9 cellular contexts compared by ENCODE assay signal in genomic region chr5:119255571-119256356, GRCh38.
DNase-seq lines count a peak whose midpoint lies in the region; ATAC-seq lines count a peak whose summit lies in the region.
"Had no signal": no experiment of that assay in that cellular context is flagged by ENCODE, and none has a peak within 500 bp of the region (broad histone marks: within the 10 kb centered on the region; RNA-seq: fewer than 3 reads in every experiment).

No MANE protein-coding gene starts in this region.

- no peak for DNase-seq in activated naive CD4-positive, alpha-beta T cell treated with anti-CD3 and anti-CD28 coated beads, Interleukin-2, amount 50 U/mL, for 72 hours (ENCODE audit: low spot score in 2 of 2)
- no peak for DNase-seq in activated naive CD4-positive, alpha-beta T cell treated with anti-CD3 and anti-CD28 coated beads, Interleukin-2, amount 10 ng/mL, durations not matched to agents 7 days and 5 days
- DNase-seq in NAMALWA (ENCODE audit: low spot score) (peak; percentile 59), NCI-H345 (lab: John Stamatoyannopoulos, UW) (no peak), amniotic stem cell (lab: John Stamatoyannopoulos, UW) (no peak), AG08396 (ENCODE audit: low spot score) (no peak)
- DNase-seq in effector memory CD8-positive, alpha-beta T cell = no peak
- DNase-seq in stimulated activated naive CD8-positive, alpha-beta T cell treated with anti-CD3 and anti-CD28 coated beads, Interleukin-15, amount 100 ng/mL, for 72 hours = no peak

- CTCF ChIA-PET in activated naive CD4-positive, alpha-beta T cell treated with anti-CD3 and anti-CD28 coated beads, Interleukin-2, amount 10 ng/mL, durations not matched to agents 7 days and 5 days (lab: Charles Lee) = interaction anchor here (0.8 to 3.9 kb wide), 4 partner anchors 59 to 267 kb away, joined by 3 to 17 read pairs (median 4); no protein-coding TSS in a partner anchor

- H3K4me3 Mint-ChIP-seq in activated naive CD4-positive, alpha-beta T cell treated with anti-CD3 and anti-CD28 coated beads, Interleukin-2, amount 10 ng/mL, durations not matched to agents 7 days and 5 days = no peak overlapping the region
- H3K4me3 Mint-ChIP-seq in effector memory CD8-positive, alpha-beta T cell = no peak overlapping the region
- H3K4me3 Mint-ChIP-seq in stimulated activated naive CD8-positive, alpha-beta T cell treated with anti-CD3 and anti-CD28 coated beads, Interleukin-15, amount 100 ng/mL, for 72 hours = no peak overlapping the region
- H3K4me3 Mint-ChIP-seq: mesothelial cell of epicardium had no signal

- no peak overlapping the region for H3K27ac Mint-ChIP-seq in activated naive CD4-positive, alpha-beta T cell treated with anti-CD3 and anti-CD28 coated beads, Interleukin-2, amount 50 U/mL, for 72 hours
- no peak overlapping the region for H3K27ac Mint-ChIP-seq in activated naive CD4-positive, alpha-beta T cell treated with anti-CD3 and anti-CD28 coated beads, Interleukin-2, amount 10 ng/mL, durations not matched to agents 7 days and 5 days
- H3K27ac Mint-ChIP-seq in effector memory CD8-positive, alpha-beta T cell = no peak overlapping the region
- H3K27ac Mint-ChIP-seq in stimulated activated naive CD8-positive, alpha-beta T cell treated with anti-CD3 and anti-CD28 coated beads, Interleukin-15, amount 100 ng/mL, for 72 hours = no peak overlapping the region
- H3K27ac Mint-ChIP-seq: mesothelial cell of epicardium had no signal

- peaks cover 11 to 43% of the 10 kb centered on the region in 2 donors for H3K9me3 Mint-ChIP-seq in activated naive CD4-positive, alpha-beta T cell treated with anti-CD3 and anti-CD28 coated beads, Interleukin-2, amount 50 U/mL, for 72 hours
- H3K9me3 Mint-ChIP-seq in activated naive CD4-positive, alpha-beta T cell treated with anti-CD3 and anti-CD28 coated beads, Interleukin-2, amount 10 ng/mL, durations not matched to agents 7 days and 5 days = peaks cover 38% of the 10 kb centered on the region
- H3K9me3 Mint-ChIP-seq in effector memory CD8-positive, alpha-beta T cell = no peaks in the 10 kb centered on the region
- peaks cover 49 to 50% of the 10 kb centered on the region in 2 donors for H3K9me3 Mint-ChIP-seq in stimulated activated naive CD8-positive, alpha-beta T cell treated with anti-CD3 and anti-CD28 coated beads, Interleukin-15, amount 100 ng/mL, for 72 hours

- H3K4me1 Mint-ChIP-seq in activated naive CD4-positive, alpha-beta T cell treated with anti-CD3 and anti-CD28 coated beads, Interleukin-2, amount 10 ng/mL, durations not matched to agents 7 days and 5 days = peaks cover 4% of the 10 kb centered on the region
- H3K4me1 Mint-ChIP-seq in effector memory CD8-positive, alpha-beta T cell (ENCODE audit: low read depth in 2 of 2) = peaks cover 6 to 12% of the 10 kb centered on the region in 2 donors
- H3K4me1 Mint-ChIP-seq in stimulated activated naive CD8-positive, alpha-beta T cell treated with anti-CD3 and anti-CD28 coated beads, Interleukin-15, amount 100 ng/mL, for 72 hours = peaks cover 28% of the 10 kb centered on the region

- ATAC-seq in activated naive CD4-positive, alpha-beta T cell treated with anti-CD3 and anti-CD28 coated beads, Interleukin-2, amount 50 U/mL, for 72 hours = peak; percentile 61 to 70
- ATAC-seq in effector memory CD8-positive, alpha-beta T cell (replicated peaks) = peak; percentile 47
- peak; percentile 76 for ATAC-seq in stimulated activated naive CD8-positive, alpha-beta T cell treated with anti-CD3 and anti-CD28 coated beads, Interleukin-15, amount 100 ng/mL, for 72 hours

- no peaks in the 10 kb centered on the region for H3K27me3 Mint-ChIP-seq in activated naive CD4-positive, alpha-beta T cell treated with anti-CD3 and anti-CD28 coated beads, Interleukin-2, amount 10 ng/mL, durations not matched to agents 7 days and 5 days
- H3K27me3 Mint-ChIP-seq in effector memory CD8-positive, alpha-beta T cell = no peaks in the 10 kb centered on the region
- no peaks in the 10 kb centered on the region for H3K27me3 Mint-ChIP-seq in stimulated activated naive CD8-positive, alpha-beta T cell treated with anti-CD3 and anti-CD28 coated beads, Interleukin-15, amount 100 ng/mL, for 72 hours

- peaks cover 43 to 48% of the 10 kb centered on the region in 2 donors for H3K36me3 Mint-ChIP-seq in activated naive CD4-positive, alpha-beta T cell treated with anti-CD3 and anti-CD28 coated beads, Interleukin-2, amount 50 U/mL, for 72 hours
- peaks cover 30% of the 10 kb centered on the region for H3K36me3 Mint-ChIP-seq in activated naive CD4-positive, alpha-beta T cell treated with anti-CD3 and anti-CD28 coated beads, Interleukin-2, amount 10 ng/mL, durations not matched to agents 7 days and 5 days
- peaks cover 4% of the 10 kb centered on the region for H3K36me3 Mint-ChIP-seq in effector memory CD8-positive, alpha-beta T cell (ENCODE audit: insufficient read depth)
